In genomic region chr10:84765656-84766055, GRCh38 we compare ENCODE assay signal across 30 cellular contexts.
"Had no signal": no experiment of that assay in that cellular context is flagged by ENCODE, and none has a peak within 500 bp of the region (broad histone marks: within the 10 kb centered on the region; RNA-seq: fewer than 3 reads in every experiment).

No MANE protein-coding gene starts in this region.

- DNase-seq: activated B cell treated with CpG ODN at 0.5 μM for 24 hours; activated CD4-positive, alpha-beta memory T cell treated with anti-CD3 and anti-CD28 coated beads for 36 hours; activated CD4-positive, alpha-beta T cell treated with anti-CD3 and anti-CD28 coated beads, Interleukin-2, amount 10 ng/mL, durations not matched to agents 24 days and 14 days; activated CD8-positive, alpha-beta memory T cell treated with anti-CD3 and anti-CD28 coated beads, Interleukin-2, amount 10 ng/mL, durations not matched to agents 7 days and 5 days; activated CD8-positive, alpha-beta memory T cell treated with anti-CD3 and anti-CD28 coated beads, Interleukin-2, amount 50 U/mL, for 4 hours; activated CD8-positive, alpha-beta T cell treated with anti-CD3 and anti-CD28 coated beads, Interleukin-2, amount 10 ng/mL, durations not matched to agents 7 days and 5 days; activated gamma-delta T cell; activated naive CD4-positive, alpha-beta T cell; activated naive CD4-positive, alpha-beta T cell treated with anti-CD3 and anti-CD28 coated beads, Interleukin-2, amount 10 ng/mL, durations not matched to agents 7 days and 5 days; activated naive CD8-positive, alpha-beta T cell treated with anti-CD3 and anti-CD28 coated beads, Interleukin-2, amount 10 ng/mL, durations not matched to agents 7 days and 5 days; activated T-cell treated with anti-CD3 and anti-CD28 coated beads, Interleukin-2, amount 50 U/mL, for 24 hours; activated T-cell treated with anti-CD3 and anti-CD28 coated beads, Interleukin-2, amount 50 U/mL, for 72 hours; anterior cingulate cortex; brain microvascular endothelial cell; dermis blood vessel endothelial cell; effector CD4-positive, alpha-beta T cell; effector memory CD8-positive, alpha-beta T cell; erythroblast; foreskin keratinocyte; gastrocnemius medialis; glutamatergic neuron; SW 1271; T-helper 1 cell; T-helper 17 cell; T1000; WERI-Rb-1 had no signal

- H3K4me3 ChIP-seq: coronary artery, esophagus muscularis mucosa, gastrocnemius medialis had no signal

- H3K27ac ChIP-seq: brain microvascular endothelial cell, coronary artery, esophagus muscularis mucosa, foreskin keratinocyte, gastrocnemius medialis, WERI-Rb-1 had no signal

- H3K27me3 ChIP-seq: brain microvascular endothelial cell, esophagus muscularis mucosa, foreskin keratinocyte, gastrocnemius medialis had no signal

- H3K36me3 ChIP-seq: brain microvascular endothelial cell, esophagus muscularis mucosa, gastrocnemius medialis, WERI-Rb-1 had no signal

- ATAC-seq: activated CD4-positive, CD25-positive, alpha-beta regulatory T cell treated with anti-CD3 and anti-CD28 coated beads, Interleukin-2, amount 50 U/mL, for 24 hours; activated CD8-positive, alpha-beta memory T cell treated with anti-CD3 and anti-CD28 coated beads, Interleukin-2, amount 10 ng/mL, durations not matched to agents 7 days and 5 days; activated CD8-positive, alpha-beta T cell treated with anti-CD3 and anti-CD28 coated beads, Interleukin-2, amount 10 ng/mL, durations not matched to agents 7 days and 5 days; activated naive CD4-positive, alpha-beta T cell treated with anti-CD3 and anti-CD28 coated beads, Interleukin-2, amount 50 U/mL, for 72 hours; activated T-cell treated with anti-CD3 and anti-CD28 coated beads, Interleukin-2, amount 50 U/mL, for 72 hours; effector memory CD8-positive, alpha-beta T cell; foreskin keratinocyte; gastrocnemius medialis; T-helper 17 cell had no signal

- H3K9me3 ChIP-seq: esophagus muscularis mucosa, gastrocnemius medialis had no signal

- H3K4me1 ChIP-seq: esophagus muscularis mucosa, foreskin keratinocyte, gastrocnemius medialis had no signal
